ENCODE assay signal across 11 cellular contexts in genomic region chr1:44072204-44072603, GRCh38. TPM values are rescaled to one million over a fixed set of nuclear protein-coding genes. Genes with fewer than 3 reads are reported as not detected.
DNase-seq lines count a peak whose midpoint lies in the region; ATAC-seq and TF ChIP-seq lines count a peak whose summit lies in the region.
"Had no signal": no experiment of that assay in that cellular context is flagged by ENCODE, and none has a peak within 500 bp of the region (broad histone marks: within the 10 kb centered on the region; RNA-seq: fewer than 3 reads in every experiment).

No MANE protein-coding gene starts in this region.

- POLR2A ChIA-PET in RWPE1 (lab: Yijun Ruan, JAX; ENCODE audit: low non-redundant PET): no interaction called here

- H3K9me3 Mint-ChIP-seq in activated naive CD8-positive, alpha-beta T cell treated with anti-CD3 and anti-CD28 coated beads, Interleukin-2, amount 50 U/mL, for 24 hours: no peaks in the 10 kb centered on the region
- no peaks in the 10 kb centered on the region for H3K9me3 Mint-ChIP-seq in activated naive CD8-positive, alpha-beta T cell treated with anti-CD3 and anti-CD28 coated beads for 36 hours

- no peak overlapping the region for H3K4me3 Mint-ChIP-seq in activated naive CD8-positive, alpha-beta T cell treated with anti-CD3 and anti-CD28 coated beads, Interleukin-2, amount 50 U/mL, for 24 hours
- no peak overlapping the region for H3K4me3 Mint-ChIP-seq in activated naive CD8-positive, alpha-beta T cell treated with anti-CD3 and anti-CD28 coated beads for 36 hours

- H3K4me1 Mint-ChIP-seq in activated naive CD8-positive, alpha-beta T cell treated with anti-CD3 and anti-CD28 coated beads, Interleukin-2, amount 50 U/mL, for 24 hours: peaks cover 13% of the 10 kb centered on the region
- peaks cover 6% of the 10 kb centered on the region for H3K4me1 Mint-ChIP-seq in activated naive CD8-positive, alpha-beta T cell treated with anti-CD3 and anti-CD28 coated beads for 36 hours

- no peak for DNase-seq in activated naive CD8-positive, alpha-beta T cell treated with anti-CD3 and anti-CD28 coated beads, Interleukin-2, amount 50 U/mL, for 24 hours
- no peak for DNase-seq in activated naive CD8-positive, alpha-beta T cell treated with anti-CD3 and anti-CD28 coated beads for 36 hours
- DNase-seq in RWPE1 (ENCODE audit: low spot score): peak; percentile 61
- peak; percentile 43 for DNase-seq in fibroblast of gingiva (ENCODE audit: low read depth)
- DNase-seq in superior temporal gyrus (ENCODE audit: extremely low spot score): peak; percentile 35
- no peak for DNase-seq in NOMO-1 (lab: John Stamatoyannopoulos, UW; ENCODE audit: unreplicated experiment in 2 of 2)
- DNase-seq in iPS-NIHi7 (ENCODE audit: extremely low spot score): no peak
- DNase-seq in NCI-H2227 treated with DMSO at 0.1 percent for 48 hours (lab: John Stamatoyannopoulos, UW): no peak

- CTCF ChIA-PET in RWPE1 (lab: Yijun Ruan, JAX): no interaction called here

- TF ChIP-seq CTCF in RWPE1 (conservative IDR thresholded peaks at IDR 0.05; ENCODE audit: low read depth): no peak

- ATAC-seq in activated naive CD8-positive, alpha-beta T cell treated with anti-CD3 and anti-CD28 coated beads, Interleukin-2, amount 50 U/mL, for 24 hours: peak; percentile 33

- no peak overlapping the region for H3K27ac Mint-ChIP-seq in activated naive CD8-positive, alpha-beta T cell treated with anti-CD3 and anti-CD28 coated beads, Interleukin-2, amount 50 U/mL, for 24 hours
- H3K27ac Mint-ChIP-seq in activated naive CD8-positive, alpha-beta T cell treated with anti-CD3 and anti-CD28 coated beads for 36 hours: no peak overlapping the region

- H3K27me3 Mint-ChIP-seq in activated naive CD8-positive, alpha-beta T cell treated with anti-CD3 and anti-CD28 coated beads, Interleukin-2, amount 50 U/mL, for 24 hours: peaks cover 18% of the 10 kb centered on the region
- peaks cover 34% of the 10 kb centered on the region for H3K27me3 Mint-ChIP-seq in activated naive CD8-positive, alpha-beta T cell treated with anti-CD3 and anti-CD28 coated beads for 36 hours

- no peaks in the 10 kb centered on the region for H3K36me3 Mint-ChIP-seq in activated naive CD8-positive, alpha-beta T cell treated with anti-CD3 and anti-CD28 coated beads, Interleukin-2, amount 50 U/mL, for 24 hours (ENCODE audit: low read depth)
- no peaks in the 10 kb centered on the region for H3K36me3 Mint-ChIP-seq in activated naive CD8-positive, alpha-beta T cell treated with anti-CD3 and anti-CD28 coated beads for 36 hours

- H3K27ac ChIP-seq in RWPE1: no peak overlapping the region
- H3K27ac ChIP-seq: BLaER1 had no signal

RNA-seq across cellular contexts. Expression of gene SLC6A9, which starts 40.9 kb away (rescaled TPM):
- total RNA-seq in activated naive CD8-positive, alpha-beta T cell treated with anti-CD3 and anti-CD28 coated beads for 36 hours: 10 to 100 TPM; 13.5 to 14.8 TPM

RNA-seq across cellular contexts. Expression of gene KLF17, which starts 46.4 kb away (rescaled TPM):
- not detected for total RNA-seq in activated naive CD8-positive, alpha-beta T cell treated with anti-CD3 and anti-CD28 coated beads for 36 hours
- total RNA-seq: activated CD8-positive, alpha-beta memory T cell treated with anti-CD3 and anti-CD28 coated beads for 36 hours; mesenteric fat pad had no signal

Comparison
In these comparisons a context has a peak if more than half of its experiments do, and no peak if none do; other contexts are left out.
1. DNase-seq: peak in RWPE1 (single experiment), fibroblast of gingiva (single experiment) and superior temporal gyrus (single experiment); none in activated naive CD8-positive, alpha-beta T cell treated with anti-CD3 and anti-CD28 coated beads, Interleukin-2, amount 50 U/mL, for 24 hours (single experiment), activated naive CD8-positive, alpha-beta T cell treated with anti-CD3 and anti-CD28 coated beads for 36 hours (single experiment), NOMO-1 (0 of 2), iPS-NIHi7 (single experiment) and NCI-H2227 treated with DMSO at 0.1 percent for 48 hours (single experiment).